26 cellular contexts compared by ENCODE assay signal in the genomic region with DNA sequence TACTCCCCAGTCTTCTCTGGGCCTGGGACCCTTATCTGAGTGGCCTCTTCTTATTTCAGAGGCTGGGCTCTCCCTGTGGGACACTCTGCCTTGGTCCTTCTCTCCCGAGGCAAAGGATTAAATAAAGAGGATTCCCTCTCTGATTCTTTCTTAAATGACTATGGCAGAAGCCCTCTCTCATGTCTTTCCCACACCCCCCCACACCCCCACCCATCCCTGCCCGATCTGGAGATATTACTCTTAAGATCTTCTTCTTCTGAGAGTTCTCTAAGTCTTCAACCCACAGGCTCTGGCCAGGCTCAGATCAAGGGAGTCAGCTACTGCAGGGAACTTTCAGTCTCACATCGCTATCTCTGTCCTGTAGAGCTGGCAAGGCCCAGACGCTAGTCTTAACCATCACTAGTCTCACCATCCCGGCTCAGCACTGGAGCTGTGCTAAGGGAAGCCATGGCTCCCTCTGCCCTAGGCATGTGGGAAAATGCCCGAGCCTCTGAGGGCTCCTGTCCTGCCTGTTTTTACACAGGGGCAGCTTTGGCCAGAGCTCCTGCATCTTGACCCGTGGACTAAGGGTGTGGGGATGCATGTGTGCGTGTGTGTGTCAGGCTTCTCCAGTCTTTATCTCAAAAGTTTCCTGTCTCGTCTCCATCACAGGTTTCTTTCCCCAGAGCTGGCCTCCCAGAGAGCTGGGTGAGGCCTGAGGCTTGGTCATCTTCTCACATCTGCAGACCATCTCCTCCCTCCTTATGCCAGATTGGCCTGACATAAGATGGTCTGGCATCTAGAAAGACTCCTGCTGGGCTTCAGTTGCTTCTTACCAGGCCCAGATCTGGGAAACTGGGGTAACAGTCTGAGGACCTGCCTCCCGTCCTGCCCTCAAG. TPM values are rescaled to one million over a fixed set of nuclear protein-coding genes. Genes with fewer than 3 reads are reported as not detected.
"Had no signal": no experiment of that assay in that cellular context is flagged by ENCODE, and none has a peak within 500 bp of the region (broad histone marks: within the 10 kb centered on the region; RNA-seq: fewer than 3 reads in every experiment).

No MANE protein-coding gene starts in this region.

- H3K4me1 ChIP-seq: parathyroid adenoma, right lobe of liver had no signal

- H3K4me3 Mint-ChIP-seq: activated CD4-positive, alpha-beta T cell treated with anti-CD3 and anti-CD28 coated beads, Interleukin-2, amount 10 ng/mL, durations not matched to agents 7 days and 5 days; activated CD8-positive, alpha-beta memory T cell treated with anti-CD3 and anti-CD28 coated beads, Interleukin-2, amount 10 ng/mL, durations not matched to agents 7 days and 5 days; activated CD8-positive, alpha-beta T cell treated with anti-CD3 and anti-CD28 coated beads for 36 hours; activated naive CD4-positive, alpha-beta T cell treated with anti-CD3 and anti-CD28 coated beads, Interleukin-2, amount 10 ng/mL, durations not matched to agents 7 days and 5 days; brain; memory B cell; nephron; stimulated activated effector memory CD8-positive, alpha-beta T cell treated with anti-CD3 and anti-CD28 coated beads, Interleukin-12 subunit alpha, Interleukin-12 subunit beta, amount 100 ng/mL, for 72 hours; stimulated activated naive CD8-positive, alpha-beta T cell treated with anti-CD3 and anti-CD28 coated beads, Interleukin-15, amount 100 ng/mL, for 72 hours had no signal

- H3K27me3 Mint-ChIP-seq: activated CD8-positive, alpha-beta T cell treated with anti-CD3 and anti-CD28 coated beads for 36 hours; memory B cell; stimulated activated naive CD8-positive, alpha-beta T cell treated with anti-CD3 and anti-CD28 coated beads, Interleukin-15, amount 100 ng/mL, for 72 hours had no signal

- H3K4me3 ChIP-seq: right lobe of liver, skin epidermis, transverse colon had no signal

- H3K36me3 Mint-ChIP-seq: activated CD8-positive, alpha-beta memory T cell treated with anti-CD3 and anti-CD28 coated beads, Interleukin-2, amount 10 ng/mL, durations not matched to agents 7 days and 5 days; activated naive CD4-positive, alpha-beta T cell treated with anti-CD3 and anti-CD28 coated beads, Interleukin-2, amount 10 ng/mL, durations not matched to agents 7 days and 5 days; brain; memory B cell had no signal

- ATAC-seq: activated CD8-positive, alpha-beta memory T cell treated with anti-CD3 and anti-CD28 coated beads, Interleukin-2, amount 10 ng/mL, durations not matched to agents 7 days and 5 days; activated CD8-positive, alpha-beta T cell treated with anti-CD3 and anti-CD28 coated beads for 36 hours; stimulated activated effector memory CD8-positive, alpha-beta T cell treated with anti-CD3 and anti-CD28 coated beads, Interleukin-12 subunit alpha, Interleukin-12 subunit beta, amount 100 ng/mL, for 72 hours; stimulated activated naive CD8-positive, alpha-beta T cell treated with anti-CD3 and anti-CD28 coated beads, Interleukin-15, amount 100 ng/mL, for 72 hours had no signal

- H3K9me3 ChIP-seq: right lobe of liver, transverse colon had no signal

- DNase-seq: activated CD4-positive, alpha-beta T cell treated with anti-CD3 and anti-CD28 coated beads, Interleukin-2, amount 10 ng/mL, durations not matched to agents 7 days and 5 days; activated CD4-positive, CD25-positive, alpha-beta regulatory T cell treated with anti-CD3 and anti-CD28 coated beads, Interleukin-2, amount 50 U/mL, for 72 hours; activated CD8-positive, alpha-beta memory T cell treated with anti-CD3 and anti-CD28 coated beads, Interleukin-2, amount 10 ng/mL, durations not matched to agents 7 days and 5 days; activated CD8-positive, alpha-beta T cell treated with anti-CD3 and anti-CD28 coated beads for 36 hours; activated effector memory CD4-positive, alpha-beta T cell treated with anti-CD3 and anti-CD28 coated beads, Interleukin-2, amount 50 U/mL, for 16 hours; activated naive CD4-positive, alpha-beta T cell treated with anti-CD3 and anti-CD28 coated beads, Interleukin-2, amount 10 ng/mL, durations not matched to agents 7 days and 5 days; activated T-cell treated with anti-CD3 and anti-CD28 coated beads for 4 hours; anterior cingulate cortex; caudate nucleus; dermis blood vessel endothelial cell; effector CD8-positive, alpha-beta T cell; erythroblast; hypothalamus; stimulated activated CD4-positive, alpha-beta T cell treated with anti-CD3 and anti-CD28 coated beads, Interleukin-2, amount 100 ng/mL, for 24 hours; stimulated activated naive CD8-positive, alpha-beta T cell treated with anti-CD3 and anti-CD28 coated beads, Interleukin-15, amount 100 ng/mL, for 72 hours; T-helper 2 cell had no signal

- H3K27me3 ChIP-seq: foreskin keratinocyte, right lobe of liver, transverse colon had no signal

- H3K27ac Mint-ChIP-seq: activated CD4-positive, alpha-beta T cell treated with anti-CD3 and anti-CD28 coated beads, Interleukin-2, amount 10 ng/mL, durations not matched to agents 7 days and 5 days; activated CD8-positive, alpha-beta memory T cell treated with anti-CD3 and anti-CD28 coated beads, Interleukin-2, amount 10 ng/mL, durations not matched to agents 7 days and 5 days; activated CD8-positive, alpha-beta T cell treated with anti-CD3 and anti-CD28 coated beads for 36 hours; activated naive CD4-positive, alpha-beta T cell treated with anti-CD3 and anti-CD28 coated beads, Interleukin-2, amount 10 ng/mL, durations not matched to agents 7 days and 5 days; brain; memory B cell; nephron had no signal

- H3K36me3 ChIP-seq: right lobe of liver, transverse colon had no signal

- H3K4me1 Mint-ChIP-seq: brain, nephron had no signal

- H3K9me3 Mint-ChIP-seq: activated CD4-positive, alpha-beta T cell treated with anti-CD3 and anti-CD28 coated beads, Interleukin-2, amount 10 ng/mL, durations not matched to agents 7 days and 5 days; activated CD8-positive, alpha-beta T cell treated with anti-CD3 and anti-CD28 coated beads for 36 hours; activated naive CD4-positive, alpha-beta T cell treated with anti-CD3 and anti-CD28 coated beads, Interleukin-2, amount 10 ng/mL, durations not matched to agents 7 days and 5 days; brain; memory B cell; nephron; stimulated activated effector memory CD8-positive, alpha-beta T cell treated with anti-CD3 and anti-CD28 coated beads, Interleukin-12 subunit alpha, Interleukin-12 subunit beta, amount 100 ng/mL, for 72 hours; stimulated activated naive CD8-positive, alpha-beta T cell treated with anti-CD3 and anti-CD28 coated beads, Interleukin-15, amount 100 ng/mL, for 72 hours had no signal

- H3K27ac ChIP-seq: foreskin keratinocyte, parathyroid adenoma, right lobe of liver, transverse colon had no signal

RNA-seq across cellular contexts. Expression of a gene that starts 36.7 kb away (rescaled TPM):
- total RNA-seq: activated CD4-positive, alpha-beta T cell treated with anti-CD3 and anti-CD28 coated beads, Interleukin-2, amount 10 ng/mL, durations not matched to agents 7 days and 5 days; dermis blood vessel endothelial cell; pulmonary artery endothelial cell had no signal
